10 cellular contexts compared by ENCODE assay signal in genomic region chr5:64939772-64940510, GRCh38.
DNase-seq lines count a peak whose midpoint lies in the region; ATAC-seq and TF ChIP-seq lines count a peak whose summit lies in the region.
"Had no signal": no experiment of that assay in that cellular context is flagged by ENCODE, and none has a peak within 500 bp of the region (broad histone marks: within the 10 kb centered on the region; RNA-seq: fewer than 3 reads in every experiment).

No MANE protein-coding gene starts in this region.

- peak; percentile 84 for DNase-seq in DMS53 (lab: John Stamatoyannopoulos, UW)
- DNase-seq in NCI-H69 (lab: John Stamatoyannopoulos, UW): peak; percentile 71
- peak; percentile 39 for DNase-seq in fibroblast of the aortic adventitia (ENCODE audit: low read depth)
- no peak for DNase-seq in osteocyte (ENCODE audit: extremely low spot score, unreplicated experiment)
- no peak for DNase-seq in dorsolateral prefrontal cortex
- no peak for DNase-seq in GDM1 (lab: John Stamatoyannopoulos, UW)
- no peak for DNase-seq in endothelial cell (ENCODE audit: low spot score)
- DNase-seq: activated CD4-positive, alpha-beta T cell treated with anti-CD3 and anti-CD28 coated beads, Interleukin-2, amount 50 U/mL, for 48 hours had no signal

- H3K27ac ChIP-seq in dorsolateral prefrontal cortex: no peak overlapping the region

- TF ChIP-seq CTCF in fibroblast of the aortic adventitia (IDR thresholded peaks at IDR 0.05; ENCODE audit: insufficient read depth, low read length): no peak
- no peak for TF ChIP-seq CTCF in osteocyte (IDR thresholded peaks at IDR 0.05)
- TF ChIP-seq CTCF in dorsolateral prefrontal cortex (IDR thresholded peaks at IDR 0.05 in 54 of 56, conservative IDR thresholded peaks at IDR 0.05 in 2 of 56; ENCODE audit: low read depth in 1 of 56, partially characterized antibody in 56 of 56): no peak
- TF ChIP-seq CTCF in endothelial cell (IDR thresholded peaks at IDR 0.05; ENCODE audit: unreplicated experiment): no peak

- H3K36me3 Mint-ChIP-seq in osteocyte (ENCODE audit: unreplicated experiment) (peaks cover 17% of the 10 kb centered on the region), endothelial cell (ENCODE audit: low read depth, unreplicated experiment) (peaks cover 16% of the 10 kb centered on the region)

- H3K27me3 ChIP-seq in dorsolateral prefrontal cortex: no peaks in the 10 kb centered on the region

- H3K4me3 ChIP-seq in fibroblast of the aortic adventitia (ENCODE audit: low read depth, low read length): no peak overlapping the region
- no peak overlapping the region for H3K4me3 ChIP-seq in dorsolateral prefrontal cortex

- H3K9me3 Mint-ChIP-seq in osteocyte (ENCODE audit: unreplicated experiment): peaks cover 14% of the 10 kb centered on the region
- H3K9me3 Mint-ChIP-seq in endothelial cell (ENCODE audit: unreplicated experiment): no peaks in the 10 kb centered on the region

- ATAC-seq in HG02588 (IDR thresholded peaks at IDR 0.05; ENCODE audit: unreplicated experiment): no peak

- H3K4me3 Mint-ChIP-seq in osteocyte (ENCODE audit: unreplicated experiment) (no peak overlapping the region), endothelial cell (ENCODE audit: unreplicated experiment) (no peak overlapping the region)
- H3K4me3 Mint-ChIP-seq: memory B cell had no signal

- H3K27me3 Mint-ChIP-seq in osteocyte (ENCODE audit: unreplicated experiment) (no peaks in the 10 kb centered on the region), endothelial cell (ENCODE audit: unreplicated experiment) (peaks cover 2% of the 10 kb centered on the region)
- H3K27me3 Mint-ChIP-seq: memory B cell had no signal

- peaks cover 16% of the 10 kb centered on the region for H3K4me1 Mint-ChIP-seq in osteocyte (ENCODE audit: unreplicated experiment)
- peaks cover 8% of the 10 kb centered on the region for H3K4me1 Mint-ChIP-seq in endothelial cell (ENCODE audit: unreplicated experiment)
- H3K4me1 Mint-ChIP-seq: memory B cell had no signal

- peak overlapping the region; percentile 59 for H3K27ac Mint-ChIP-seq in osteocyte (ENCODE audit: unreplicated experiment)
- H3K27ac Mint-ChIP-seq in endothelial cell (ENCODE audit: unreplicated experiment): no peak overlapping the region
- H3K27ac Mint-ChIP-seq: memory B cell had no signal

- intact Hi-C loops in dorsolateral prefrontal cortex (cut with DNase I): no loop called here

Comparison
In these comparisons a context has a peak if more than half of its experiments do, and no peak if none do; other contexts are left out.
1. DNase-seq: peak in DMS53 (single experiment), NCI-H69 (single experiment) and fibroblast of the aortic adventitia (single experiment); none in osteocyte (single experiment), dorsolateral prefrontal cortex (0 of 10), GDM1 (single experiment) and endothelial cell (single experiment).